In genomic region chr14:103294091-103294490, GRCh38 we compare ENCODE assay signal across 27 cellular contexts.
"Had no signal": no experiment of that assay in that cellular context is flagged by ENCODE, and none has a peak within 500 bp of the region (broad histone marks: within the 10 kb centered on the region; RNA-seq: fewer than 3 reads in every experiment).

No MANE protein-coding gene starts in this region.

- H3K4me1 ChIP-seq: gastrocnemius medialis, neural progenitor cell, parathyroid adenoma, prostate gland, right atrium auricular region, tibial nerve, upper lobe of left lung, uterus had no signal

- ATAC-seq: esophagus mucosa; gastrocnemius medialis; left lung; naive thymus-derived CD4-positive, alpha-beta T cell; stimulated activated effector memory CD8-positive, alpha-beta T cell treated with anti-CD3 and anti-CD28 coated beads, Interleukin-12 subunit alpha, Interleukin-12 subunit beta, amount 100 ng/mL, for 72 hours had no signal

- H3K9ac ChIP-seq: neural progenitor cell, parathyroid adenoma had no signal

- H3K4me1 Mint-ChIP-seq: endodermal cell, nephron, neural progenitor cell had no signal

- H3K27me3 ChIP-seq: gastrocnemius medialis, neural progenitor cell, right atrium auricular region, upper lobe of left lung, uterus had no signal

- H3K9me3 Mint-ChIP-seq: dendritic cell treated with granulocyte-macrophage colony-stimulating factor and Interleukin-4, amounts not matched to agents 40 ng/mL and 50 ng/mL, for 4 days; naive thymus-derived CD4-positive, alpha-beta T cell; nephron; neural progenitor cell; stimulated activated effector memory CD8-positive, alpha-beta T cell treated with anti-CD3 and anti-CD28 coated beads, Interleukin-12 subunit alpha, Interleukin-12 subunit beta, amount 100 ng/mL, for 72 hours; stimulated activated naive CD8-positive, alpha-beta T cell treated with anti-CD3 and anti-CD28 coated beads, Interleukin-15, Interleukin-2, amounts not matched to agents 100 ng/mL and 50 ng/mL, for 24 hours had no signal

- H3K4me3 ChIP-seq: gastrocnemius medialis, left lung, neural progenitor cell, prostate gland, right atrium auricular region, smooth muscle cell, thoracic aorta, tibial nerve, upper lobe of left lung, uterus had no signal

- H3K9me3 ChIP-seq: gastrocnemius medialis, left lung, prostate gland, right atrium auricular region, thoracic aorta, tibial nerve, upper lobe of left lung, uterus had no signal

- H3K4me2 ChIP-seq: neural progenitor cell, smooth muscle cell had no signal

- H3K27ac ChIP-seq: epithelial cell of prostate, gastrocnemius medialis, left lung, neural progenitor cell, parathyroid adenoma, prostate gland, right atrium auricular region, thoracic aorta, tibial nerve, upper lobe of left lung, uterus had no signal

- DNase-seq: cerebellar nuclear complex; effector CD8-positive, alpha-beta T cell; endodermal cell; foreskin fibroblast; gastrocnemius medialis; kidney; mesenchymal stem cell; midbrain; naive thymus-derived CD4-positive, alpha-beta T cell; stimulated activated CD4-positive, alpha-beta T cell treated with anti-CD3 and anti-CD28 coated beads, Interleukin-2, amount 100 ng/mL, for 24 hours; stimulated activated CD4-positive, alpha-beta T cell treated with anti-CD3 and anti-CD28 coated beads, Interleukin-4, amount 100 ng/mL, for 24 hours; upper lobe of left lung; uterus had no signal

- H3K27ac Mint-ChIP-seq: dendritic cell treated with granulocyte-macrophage colony-stimulating factor and Interleukin-4, amounts not matched to agents 40 ng/mL and 50 ng/mL, for 4 days; endodermal cell; naive thymus-derived CD4-positive, alpha-beta T cell; nephron; neural progenitor cell; stimulated activated effector memory CD8-positive, alpha-beta T cell treated with anti-CD3 and anti-CD28 coated beads, Interleukin-12 subunit alpha, Interleukin-12 subunit beta, amount 100 ng/mL, for 72 hours; stimulated activated naive CD8-positive, alpha-beta T cell treated with anti-CD3 and anti-CD28 coated beads, Interleukin-15, Interleukin-2, amounts not matched to agents 100 ng/mL and 50 ng/mL, for 24 hours had no signal

- H3K36me3 ChIP-seq: gastrocnemius medialis, left lung, neural progenitor cell, prostate gland, right atrium auricular region, thoracic aorta, tibial nerve, upper lobe of left lung, uterus had no signal

- H3K4me3 Mint-ChIP-seq: dendritic cell treated with granulocyte-macrophage colony-stimulating factor and Interleukin-4, amounts not matched to agents 40 ng/mL and 50 ng/mL, for 4 days; endodermal cell; naive thymus-derived CD4-positive, alpha-beta T cell; nephron; neural progenitor cell; stimulated activated effector memory CD8-positive, alpha-beta T cell treated with anti-CD3 and anti-CD28 coated beads, Interleukin-12 subunit alpha, Interleukin-12 subunit beta, amount 100 ng/mL, for 72 hours; stimulated activated naive CD8-positive, alpha-beta T cell treated with anti-CD3 and anti-CD28 coated beads, Interleukin-15, Interleukin-2, amounts not matched to agents 100 ng/mL and 50 ng/mL, for 24 hours had no signal

- H2AFZ ChIP-seq: neural progenitor cell, parathyroid adenoma had no signal

- H3K36me3 Mint-ChIP-seq: naive thymus-derived CD4-positive, alpha-beta T cell; neural progenitor cell; stimulated activated effector memory CD8-positive, alpha-beta T cell treated with anti-CD3 and anti-CD28 coated beads, Interleukin-12 subunit alpha, Interleukin-12 subunit beta, amount 100 ng/mL, for 72 hours had no signal
